Comparison of ENCODE assay signal across 1 cellular context in genomic region chr15:52680756-52681155, GRCh38.
TF ChIP-seq lines count a peak whose summit lies in the region.

No MANE protein-coding gene starts in this region.

TF ChIP-seq in WTC11, 78 proteins besides CTCF, POLR2A, EP300 and RAD21 (continued from another document):
- TF ChIP-seq E2F4 (CRISPR knock-in tag; IDR thresholded peaks at IDR 0.05; ENCODE audit: borderline replicate concordance, low read depth) = no peak
- no peak for TF ChIP-seq MYBL2 (CRISPR knock-in tag; IDR thresholded peaks at IDR 0.05)
- no peak for TF ChIP-seq ZNF416 (CRISPR knock-in tag; IDR thresholded peaks at IDR 0.05)
- TF ChIP-seq FOXK1 (CRISPR knock-in tag; IDR thresholded peaks at IDR 0.05) = no peak
- TF ChIP-seq ZNF396 (CRISPR knock-in tag; IDR thresholded peaks at IDR 0.05; ENCODE audit: borderline replicate concordance) = no peak
- no peak for TF ChIP-seq ZNF423 (CRISPR knock-in tag; IDR thresholded peaks at IDR 0.05)
- TF ChIP-seq NR1H2 (CRISPR knock-in tag; IDR thresholded peaks at IDR 0.05) = no peak
- TF ChIP-seq TCF7 (CRISPR knock-in tag; IDR thresholded peaks at IDR 0.05; ENCODE audit: low read depth) = no peak
- no peak for TF ChIP-seq RORB (CRISPR knock-in tag; IDR thresholded peaks at IDR 0.05)
- TF ChIP-seq HMGXB4 (CRISPR knock-in tag; IDR thresholded peaks at IDR 0.05) = no peak
- no peak for TF ChIP-seq ZNF281 (CRISPR knock-in tag; IDR thresholded peaks at IDR 0.05)
- no peak for TF ChIP-seq CREM (CRISPR knock-in tag; IDR thresholded peaks at IDR 0.05)
- TF ChIP-seq ATF2 (CRISPR knock-in tag; IDR thresholded peaks at IDR 0.05; ENCODE audit: borderline replicate concordance, low read depth) = no peak
